Comparison of ENCODE assay signal across 16 cellular contexts in genomic region chr4:38155589-38156294, GRCh38.
DNase-seq lines count a peak whose midpoint lies in the region; ATAC-seq, FAIRE-seq and TF ChIP-seq lines count a peak whose summit lies in the region.
"Had no signal": no experiment of that assay in that cellular context is flagged by ENCODE, and none has a peak within 500 bp of the region (broad histone marks: within the 10 kb centered on the region; RNA-seq: fewer than 3 reads in every experiment).

No MANE protein-coding gene starts in this region.

- no peak overlapping the region for H3K4me3 ChIP-seq in A549
- H3K4me3 ChIP-seq: BLaER1, GM23248 had no signal

- no peak; a peak in 1 of 5 replicates for TF ChIP-seq EP300 in A549 (IDR thresholded peaks at IDR 0.05)

- no peak for TF ChIP-seq POLR2A in A549 (IDR thresholded peaks at IDR 0.05; ENCODE audit: low read length)

- peak overlapping the region; percentile 56 for H3K4me2 ChIP-seq in A549

- intact Hi-C loops in CD4-positive, alpha-beta T cell (cut with DNase I, micrococcal nuclease), result loop anchor here (2.0 to 5.0 kb wide), 2 partner anchors 25 to 33 kb away; no protein-coding TSS in a partner anchor
- intact Hi-C loops in dendritic cell treated with granulocyte-macrophage colony-stimulating factor and Interleukin-4, amounts not matched to agents 40 ng/mL and 50 ng/mL, for 4 days (cut with micrococcal nuclease), result no loop called here

- POLR2A ChIA-PET in A549 (lab: Yijun Ruan, JAX), result no interaction called here
- POLR2A ChIA-PET in CD4-positive, alpha-beta T cell (lab: Charles Lee), result interaction anchor here (0.9 to 1.8 kb wide), 6 partner anchors 18 to 575 kb away, joined by 3 to 8 read pairs (median 4); no protein-coding TSS in a partner anchor

- CTCF ChIA-PET in A549 (lab: Yijun Ruan, JAX), result interaction anchor here (1.2 to 1.4 kb wide), 2 partner anchors 24 to 604 kb away, joined by 3 to 7 read pairs; no protein-coding TSS in a partner anchor
- CTCF ChIA-PET in CD4-positive, alpha-beta T cell (lab: Charles Lee), result interaction anchor here (1.1 kb wide), 1 partner anchor 25 kb away, joined by 6 read pairs; no protein-coding TSS in a partner anchor

- TF ChIP-seq CTCF in A549 (IDR thresholded peaks at IDR 0.05), result no peak
- TF ChIP-seq CTCF in CD4-positive, alpha-beta T cell (IDR thresholded peaks at IDR 0.05), result no peak

- no peaks in the 10 kb centered on the region for H3K9me3 ChIP-seq in A549
- H3K9me3 ChIP-seq in CD4-positive, alpha-beta T cell (ENCODE audit: control insufficient read depth, low read length), result no peaks in the 10 kb centered on the region

- no peak overlapping the region for H3K27ac Mint-ChIP-seq in CD4-positive, alpha-beta T cell
- peak overlapping the region; percentile 72 for H3K27ac Mint-ChIP-seq in dendritic cell treated with granulocyte-macrophage colony-stimulating factor and Interleukin-4, amounts not matched to agents 40 ng/mL and 50 ng/mL, for 4 days
- peak overlapping the region; percentile 20 for H3K27ac Mint-ChIP-seq in memory B cell

- FAIRE-seq in A549 (lab: Jason Lieb, UNC), result no peak
- FAIRE-seq: urothelium cell line had no signal

- H3K27me3 ChIP-seq in CD4-positive, alpha-beta T cell (ENCODE audit: control insufficient read depth, insufficient read depth, low read length), result no peaks in the 10 kb centered on the region
- H3K27me3 ChIP-seq: BLaER1 had no signal

- H3K27ac ChIP-seq in A549, result peak overlapping the region; percentile 72 to 89
- no peak overlapping the region for H3K27ac ChIP-seq in CD4-positive, alpha-beta T cell (ENCODE audit: low read depth, low read length)
- H3K27ac ChIP-seq: GM23248 had no signal

- H3K27me3 Mint-ChIP-seq in CD4-positive, alpha-beta T cell, result no peaks in the 10 kb centered on the region
- no peaks in the 10 kb centered on the region for H3K27me3 Mint-ChIP-seq in dendritic cell treated with granulocyte-macrophage colony-stimulating factor and Interleukin-4, amounts not matched to agents 40 ng/mL and 50 ng/mL, for 4 days
- no peaks in the 10 kb centered on the region for H3K27me3 Mint-ChIP-seq in memory B cell

- TF ChIP-seq RAD21 in A549 (conservative IDR thresholded peaks at IDR 0.05 in 1 of 2, IDR thresholded peaks at IDR 0.05 in 1 of 2), result no peak

- no peaks in the 10 kb centered on the region for H3K9me3 Mint-ChIP-seq in CD4-positive, alpha-beta T cell
- no peaks in the 10 kb centered on the region for H3K9me3 Mint-ChIP-seq in dendritic cell treated with granulocyte-macrophage colony-stimulating factor and Interleukin-4, amounts not matched to agents 40 ng/mL and 50 ng/mL, for 4 days
- H3K9me3 Mint-ChIP-seq in memory B cell, result no peaks in the 10 kb centered on the region

- H3K36me3 Mint-ChIP-seq in CD4-positive, alpha-beta T cell (ENCODE audit: low read depth), result no peaks in the 10 kb centered on the region
- H3K36me3 Mint-ChIP-seq in dendritic cell treated with granulocyte-macrophage colony-stimulating factor and Interleukin-4, amounts not matched to agents 40 ng/mL and 50 ng/mL, for 4 days (ENCODE audit: low read depth), result no peaks in the 10 kb centered on the region
- no peaks in the 10 kb centered on the region for H3K36me3 Mint-ChIP-seq in memory B cell

- WGBS in A549 (ENCODE audit: missing lambda C conversion rate), result 76% methylated on average over 6 of the region's 7 CpGs

- H3K4me1 Mint-ChIP-seq in CD4-positive, alpha-beta T cell (ENCODE audit: low read depth), result peaks cover 65% of the 10 kb centered on the region
- H3K4me1 Mint-ChIP-seq in dendritic cell treated with granulocyte-macrophage colony-stimulating factor and Interleukin-4, amounts not matched to agents 40 ng/mL and 50 ng/mL, for 4 days (ENCODE audit: low read depth), result peaks cover 78% of the 10 kb centered on the region
- H3K4me1 Mint-ChIP-seq in memory B cell, result peaks cover 18% of the 10 kb centered on the region

- H3K4me3 Mint-ChIP-seq in CD4-positive, alpha-beta T cell, result peak overlapping the region; percentile 47
- H3K4me3 Mint-ChIP-seq in dendritic cell treated with granulocyte-macrophage colony-stimulating factor and Interleukin-4, amounts not matched to agents 40 ng/mL and 50 ng/mL, for 4 days, result no peak overlapping the region
- H3K4me3 Mint-ChIP-seq in memory B cell, result no peak overlapping the region

- ATAC-seq in A549 (peak; percentile 41 to 60; a peak in 5 of 6 replicates), memory B cell (ENCODE audit: low read depth) (no peak), GM21737 (IDR thresholded peaks at IDR 0.05; ENCODE audit: unreplicated experiment) (no peak), HG02970 (IDR thresholded peaks at IDR 0.05; ENCODE audit: low FRiP score, unreplicated experiment) (no peak)
- peak; percentile 26 for ATAC-seq in CD4-positive, alpha-beta T cell (ENCODE audit: poor library complexity)
- ATAC-seq: SK-N-SH treated with all-trans-retinoic acid at 6 μM for 48 hours had no signal

- peaks cover 50% of the 10 kb centered on the region for H3K4me1 ChIP-seq in A549

- DNase-seq in A549 (ENCODE audit: low read depth in 1 of 2, low spot score in 1 of 2) (no peak), memory B cell (ENCODE audit: low spot score in 2 of 2) (no peak), NCI-H2196 treated with DMSO at 0.1 percent for 48 hours (lab: John Stamatoyannopoulos, UW; ENCODE audit: unreplicated experiment) (no peak), NCI-H1105 treated with DMSO at 0.1 percent for 48 hours (lab: John Stamatoyannopoulos, UW) (no peak)
- DNase-seq in CD4-positive, alpha-beta T cell, result no peak
- DNase-seq: aorta; effector CD4-positive, alpha-beta T cell; NCI-H345; stimulated activated CD4-positive, alpha-beta T cell treated with anti-CD3 and anti-CD28 coated beads, Interleukin-4, amount 100 ng/mL, for 24 hours had no signal

TF ChIP-seq in A549, 52 proteins besides CTCF, POLR2A, EP300 and RAD21:
- TF ChIP-seq ATOH8 (CRISPR knock-in tag; IDR thresholded peaks at IDR 0.05; ENCODE audit: low read depth) (no peak), CEBPB (IDR thresholded peaks at IDR 0.05) (peak; percentile 27 to 43; a peak in 2 of 4 replicates)

Comparison
In these comparisons a context has a peak if more than half of its experiments do, and no peak if none do; other contexts are left out.
1. ATAC-seq: peak in A549 (2 of 2) and CD4-positive, alpha-beta T cell (single experiment); none in memory B cell (single experiment), GM21737 (single experiment) and HG02970 (single experiment).